In the genomic region with DNA sequence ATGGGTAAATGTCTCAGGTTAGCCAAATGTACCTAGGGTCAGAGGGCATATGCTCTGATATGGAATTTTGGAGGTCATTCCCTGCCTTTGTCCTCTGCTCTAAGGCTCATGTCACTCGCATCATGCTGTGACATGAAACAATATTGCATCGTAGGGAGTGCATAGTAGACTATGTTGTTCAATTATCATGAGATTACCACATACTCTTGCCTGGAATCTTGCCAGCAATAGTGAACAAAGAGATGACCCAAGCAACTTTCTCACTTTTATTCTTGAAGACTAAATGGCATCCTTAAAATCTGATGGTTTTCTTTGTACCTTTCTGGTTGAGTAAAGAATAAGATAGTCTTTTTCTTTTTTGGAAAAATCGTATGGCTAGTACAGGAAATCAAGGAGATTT, we compare ENCODE assay signal across 23 cellular contexts. TPM values are rescaled to one million over a fixed set of nuclear protein-coding genes. Genes with fewer than 3 reads are reported as not detected.
DNase-seq lines count a peak whose midpoint lies in the region; ATAC-seq and TF ChIP-seq lines count a peak whose summit lies in the region.
"Had no signal": no experiment of that assay in that cellular context is flagged by ENCODE, and none has a peak within 500 bp of the region (broad histone marks: within the 10 kb centered on the region; RNA-seq: fewer than 3 reads in every experiment).

No MANE protein-coding gene starts in this region.

- peaks cover 100% of the 10 kb centered on the region for H3K79me2 ChIP-seq in GM23338 (replicated peaks; ENCODE audit: insufficient read depth)

- H3K9me2 ChIP-seq in GM23338 (ENCODE audit: insufficient read depth): no peaks in the 10 kb centered on the region

- no peak for DNase-seq in GM23338 (ENCODE audit: low spot score)
- peak; percentile 16 for DNase-seq in NCI-H460 (ENCODE audit: extremely low read depth, low read depth)
- DNase-seq in activated CD4-positive, alpha-beta T cell treated with anti-CD3 and anti-CD28 coated beads, Interleukin-2, amount 50 U/mL, for 1 hour: no peak
- no peak for DNase-seq in effector CD8-positive, alpha-beta T cell (lab: John Stamatoyannopoulos, UW)
- no peak for DNase-seq in GM03348 (ENCODE audit: low spot score)
- DNase-seq: activated CD8-positive, alpha-beta memory T cell treated with anti-CD3 and anti-CD28 coated beads, Interleukin-2, amount 10 ng/mL, durations not matched to agents 7 days and 5 days; CD4-positive, alpha-beta T cell; DND-41; effector CD4-positive, alpha-beta T cell; heart right ventricle; MG63; NCI-H1694; NCI-H446 treated with DMSO at 0.1 percent for 48 hours; retina had no signal

- H3K36me3 ChIP-seq in GM23338 (ENCODE audit: insufficient read depth) (no peaks in the 10 kb centered on the region; the same call in 1 of the 2 replicates), ectodermal cell (ENCODE audit: control insufficient read depth, insufficient read depth, low read length) (no peaks in the 10 kb centered on the region)
- H3K36me3 ChIP-seq: heart right ventricle, MG63, tibial nerve had no signal

- H3K27me3 ChIP-seq in GM23338 (ENCODE audit: insufficient read depth) (no peaks in the 10 kb centered on the region), ectodermal cell (ENCODE audit: control insufficient read depth, insufficient read depth, low read length, poor library complexity, severe bottlenecking) (no peaks in the 10 kb centered on the region)
- H3K27me3 ChIP-seq: heart right ventricle, MG63, tibial nerve had no signal

- peak overlapping the region; percentile 93 for H3K27ac ChIP-seq in GM23338 (ENCODE audit: low read depth)
- H3K27ac ChIP-seq in ectodermal cell (ENCODE audit: insufficient read depth, low read depth, low read length, poor library complexity, severe bottlenecking): peak overlapping the region; percentile 74
- H3K27ac ChIP-seq: heart right ventricle, SK-N-MC, tibial nerve had no signal

- peak overlapping the region; percentile 33 for H3K4me2 ChIP-seq in GM23338

- ATAC-seq in GM23338 (no peak), GM19035 (IDR thresholded peaks at IDR 0.05; ENCODE audit: unreplicated experiment) (no peak)
- ATAC-seq: activated CD4-positive, CD25-positive, alpha-beta regulatory T cell treated with anti-CD3 and anti-CD28 coated beads, Interleukin-2, amount 50 U/mL, for 24 hours; activated CD8-positive, alpha-beta memory T cell treated with anti-CD3 and anti-CD28 coated beads, Interleukin-2, amount 10 ng/mL, durations not matched to agents 7 days and 5 days; activated T-helper 17 cell treated with anti-CD3 and anti-CD28 coated beads, Interleukin-2, amount 50 U/mL, for 72 hours; stimulated activated memory B cell treated with anti-CD40 and anti-IgM and Interleukin-4, amounts not matched to agents 10 μg/mL and 1 μg/mL and 100 μg/mL, for 72 hours had no signal

- H2AFZ ChIP-seq in GM23338: no peak overlapping the region

- H3F3A ChIP-seq in GM23338 (replicated peaks; ENCODE audit: low read depth): no peaks in the 10 kb centered on the region

- no peak overlapping the region for H3K4me3 Mint-ChIP-seq in GM23338
- H3K4me3 Mint-ChIP-seq in nephron: no peak overlapping the region
- H3K4me3 Mint-ChIP-seq: activated CD8-positive, alpha-beta memory T cell treated with anti-CD3 and anti-CD28 coated beads, Interleukin-2, amount 10 ng/mL, durations not matched to agents 7 days and 5 days; activated T-helper 17 cell treated with anti-CD3 and anti-CD28 coated beads, Interleukin-2, amount 50 U/mL, for 72 hours; CD4-positive, alpha-beta T cell; neural crest cell; stimulated activated memory B cell treated with anti-CD40 and anti-IgM and Interleukin-4, amounts not matched to agents 10 μg/mL and 1 μg/mL and 100 μg/mL, for 72 hours had no signal

- H3K36me3 Mint-ChIP-seq in GM23338 (ENCODE audit: low read depth) (peaks cover 18% of the 10 kb centered on the region), nephron (ENCODE audit: low read depth) (peaks cover 53% of the 10 kb centered on the region)
- H3K36me3 Mint-ChIP-seq: activated CD8-positive, alpha-beta memory T cell treated with anti-CD3 and anti-CD28 coated beads, Interleukin-2, amount 10 ng/mL, durations not matched to agents 7 days and 5 days; stimulated activated memory B cell treated with anti-CD40 and anti-IgM and Interleukin-4, amounts not matched to agents 10 μg/mL and 1 μg/mL and 100 μg/mL, for 72 hours had no signal

- H3K27ac Mint-ChIP-seq in GM23338: peak overlapping the region; percentile 80
- peak overlapping the region; percentile 17 to 59 (median 35) for H3K27ac Mint-ChIP-seq in nephron
- H3K27ac Mint-ChIP-seq: activated CD8-positive, alpha-beta memory T cell treated with anti-CD3 and anti-CD28 coated beads, Interleukin-2, amount 10 ng/mL, durations not matched to agents 7 days and 5 days; activated T-helper 17 cell treated with anti-CD3 and anti-CD28 coated beads, Interleukin-2, amount 50 U/mL, for 72 hours; CD4-positive, alpha-beta T cell; stimulated activated memory B cell treated with anti-CD40 and anti-IgM and Interleukin-4, amounts not matched to agents 10 μg/mL and 1 μg/mL and 100 μg/mL, for 72 hours had no signal

- 70 to 72% methylated on average over 3 of the region's 3 CpGs for WGBS in ectodermal cell, 2 experiments

- TF ChIP-seq CTCF in GM23338 (conservative IDR thresholded peaks at IDR 0.05; ENCODE audit: low read depth in 2 of 2): no peak
- TF ChIP-seq CTCF in nephron (IDR thresholded peaks at IDR 0.05; ENCODE audit: unreplicated experiment in 3 of 3): no peak

- H3K4me3 ChIP-seq in GM23338: no peak overlapping the region
- H3K4me3 ChIP-seq in ectodermal cell (ENCODE audit: insufficient read depth, low read depth, low read length): no peak overlapping the region
- H3K4me3 ChIP-seq: heart right ventricle, MG63, SK-N-MC, tibial nerve had no signal

- H3K9me3 ChIP-seq in ectodermal cell (ENCODE audit: control insufficient read depth, low read length): no peaks in the 10 kb centered on the region
- H3K9me3 ChIP-seq: heart right ventricle, MG63, tibial nerve had no signal

- H3K4me1 Mint-ChIP-seq in GM23338: peaks cover 86% of the 10 kb centered on the region
- H3K4me1 Mint-ChIP-seq in nephron: peaks cover 50% of the 10 kb centered on the region
- H3K4me1 Mint-ChIP-seq: activated CD8-positive, alpha-beta memory T cell treated with anti-CD3 and anti-CD28 coated beads, Interleukin-2, amount 10 ng/mL, durations not matched to agents 7 days and 5 days; activated T-helper 17 cell treated with anti-CD3 and anti-CD28 coated beads, Interleukin-2, amount 50 U/mL, for 72 hours; stimulated activated memory B cell treated with anti-CD40 and anti-IgM and Interleukin-4, amounts not matched to agents 10 μg/mL and 1 μg/mL and 100 μg/mL, for 72 hours had no signal

- H3K4me1 ChIP-seq in GM23338 (ENCODE audit: insufficient read depth) (peaks cover 67% of the 10 kb centered on the region), ectodermal cell (ENCODE audit: control insufficient read depth, insufficient read depth, low read length) (peaks cover 56% of the 10 kb centered on the region)

- H3K27me3 Mint-ChIP-seq in GM23338 (ENCODE audit: insufficient read depth, low read depth, poor library complexity) (no peaks in the 10 kb centered on the region), nephron (ENCODE audit: low read depth) (no peaks in the 10 kb centered on the region)
- H3K27me3 Mint-ChIP-seq: activated CD8-positive, alpha-beta memory T cell treated with anti-CD3 and anti-CD28 coated beads, Interleukin-2, amount 10 ng/mL, durations not matched to agents 7 days and 5 days; activated T-helper 17 cell treated with anti-CD3 and anti-CD28 coated beads, Interleukin-2, amount 50 U/mL, for 72 hours; CD4-positive, alpha-beta T cell; stimulated activated memory B cell treated with anti-CD40 and anti-IgM and Interleukin-4, amounts not matched to agents 10 μg/mL and 1 μg/mL and 100 μg/mL, for 72 hours had no signal

- peaks cover 13% of the 10 kb centered on the region; the same call in 1 of the 2 replicates for H4K20me1 ChIP-seq in GM23338 (replicated peaks; ENCODE audit: insufficient read depth)

- H3K9me3 Mint-ChIP-seq in GM23338: no peaks in the 10 kb centered on the region
- H3K9me3 Mint-ChIP-seq in nephron: no peaks in the 10 kb centered on the region
- H3K9me3 Mint-ChIP-seq: stimulated activated memory B cell treated with anti-CD40 and anti-IgM and Interleukin-4, amounts not matched to agents 10 μg/mL and 1 μg/mL and 100 μg/mL, for 72 hours had no signal

TF ChIP-seq in GM23338, 12 proteins besides CTCF, POLR2A, EP300 and RAD21:
- TF ChIP-seq CREB1 (CRISPR knock-in tag; IDR thresholded peaks at IDR 0.05; ENCODE audit: low read depth): no peak

RNA-seq across cellular contexts. Expression of a gene that starts 27.7 kb away (rescaled TPM):
- 87.8 and 101 TPM in 2 replicates for total RNA-seq in GM23338 (2014; rRNA removed; shearing (Covaris generic))
- 31.1 and 40.0 TPM in 2 replicates for polyA plus RNA-seq in GM23338 (2016; fragmentation: Nextera tagmentation; extraction: Ambion mirVana)
- total RNA-seq in NCI-H460 (2014; rRNA removed; shearing (Covaris generic)): 9.2 and 10.7 TPM in 2 replicates
- 1.8 and 4.2 TPM in 2 replicates for polyA plus RNA-seq in NCI-H460 (2014; cell fraction: nucleus; rRNA removed)
- 64.7 TPM for polyA plus RNA-seq in ectodermal cell (2013, experiment 1 of 4)
- polyA plus RNA-seq in ectodermal cell (2013, experiment 2 of 4): 72.7 TPM
- polyA plus RNA-seq in ectodermal cell (2013, experiment 3 of 4): 43.9 TPM
- 55.4 TPM for polyA plus RNA-seq in ectodermal cell (2013, experiment 4 of 4)
